In the genomic region with DNA sequence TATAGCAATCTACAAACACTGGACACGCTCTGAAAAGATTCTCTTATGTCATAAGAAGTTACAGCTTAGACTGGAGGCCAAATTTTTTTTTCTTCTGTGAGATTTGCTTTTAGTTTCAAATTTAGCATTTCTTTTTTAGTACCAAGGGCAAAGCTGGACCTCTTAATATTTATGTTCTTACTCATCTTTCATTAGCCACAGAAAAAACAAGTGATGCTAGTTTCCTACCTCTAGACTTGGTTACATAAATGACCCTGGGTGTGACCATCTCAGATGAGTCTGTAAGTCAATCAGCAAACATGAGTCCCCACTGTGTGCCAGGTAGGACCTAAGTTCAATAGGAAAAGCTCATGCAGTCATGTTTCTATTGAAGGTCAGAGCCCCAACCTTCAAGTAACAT, we compare ENCODE assay signal across 22 cellular contexts.
DNase-seq lines count a peak whose midpoint lies in the region; ATAC-seq, FAIRE-seq and TF ChIP-seq lines count a peak whose summit lies in the region.
"Had no signal": no experiment of that assay in that cellular context is flagged by ENCODE, and none has a peak within 500 bp of the region (broad histone marks: within the 10 kb centered on the region; RNA-seq: fewer than 3 reads in every experiment).

No MANE protein-coding gene starts in this region.

- H4K20me1 ChIP-seq in HepG2 (ENCODE audit: insufficient read depth, low read length) = no peaks in the 10 kb centered on the region

- no peak for ATAC-seq in HepG2
- no peak for ATAC-seq in right lobe of liver
- no peak for ATAC-seq in left colon

- intact Hi-C loops in HepG2 (cut with micrococcal nuclease; ENCODE audit: unreplicated experiment) = no loop called here
- intact Hi-C loops in right lobe of liver (cut with DNase I) = no loop called here
- intact Hi-C loops in left colon (cut with DNase I, micrococcal nuclease) = loop anchor here in 1 of 2 donors (10.0 kb wide), 1 partner anchor 181 kb away; no protein-coding TSS in a partner anchor

- no peak overlapping the region for H3K27ac ChIP-seq in HepG2 (ENCODE audit: extremely low read length, insufficient read depth, low read length)
- no peak overlapping the region for H3K27ac ChIP-seq in right lobe of liver
- H3K27ac ChIP-seq: 22Rv1 had no signal

- H3K9me3 ChIP-seq in HepG2 (ENCODE audit: low read length) (no peaks in the 10 kb centered on the region), right lobe of liver (no peaks in the 10 kb centered on the region)

- no peak for FAIRE-seq in HepG2 (lab: Jason Lieb, UNC)
- FAIRE-seq: G401.6 had no signal

- no peak for TF ChIP-seq RAD21 in HepG2 (CRISPR knock-in tag; IDR thresholded peaks at IDR 0.05)

- DNase-seq in HepG2 (ENCODE audit: low spot score) (no peak), right lobe of liver (no peak), fibroblast of the aortic adventitia (ENCODE audit: low read depth) (peak; percentile 35), skeletal muscle cell (ENCODE audit: low read depth) (peak; percentile 12), GM10266 (ENCODE audit: extremely low spot score) (no peak), left colon (no peak), AML-193 (lab: John Stamatoyannopoulos, UW) (no peak), GOT3 (lab: John Stamatoyannopoulos, UW) (no peak)
- DNase-seq: COR-L47, DMS 273 treated with DMSO at 0.1 percent for 48 hours, KG1, MV-4-11, NCI-H1417, NCI-H187, NCI-H2227 treated with DMSO at 0.1 percent for 48 hours, NCI-H510A treated with DMSO at 0.1 percent for 48 hours, NCI-H774, OCI-M1, RPMI8226, SHP77 treated with DMSO at 0.1 percent for 48 hours had no signal

- TF ChIP-seq EP300 in HepG2 (IDR thresholded peaks at IDR 0.05; ENCODE audit: low read depth in 2 of 2, low read length in 2 of 2) (no peak), HepG2 (CRISPR knock-in tag; IDR thresholded peaks at IDR 0.05; ENCODE audit: borderline replicate concordance) (no peak)

- no peak overlapping the region for H2AFZ ChIP-seq in HepG2 (ENCODE audit: low read length)

- CTCF ChIA-PET in HepG2 (lab: Yijun Ruan, JAX; ENCODE audit: low intra/inter-chr PET ratio, low total read pairs) = no interaction called here

- no TSS peak for BruUV-seq in HepG2 (replicated peaks; lab: Mats Ljungman, UMichigan)

- TF ChIP-seq POLR2A in HepG2 (IDR thresholded peaks at IDR 0.05; ENCODE audit: insufficient read depth in 1 of 2, low read depth in 2 of 2, low read length in 2 of 2) (no peak), right lobe of liver (IDR thresholded peaks at IDR 0.05) (no peak)

- peaks cover 0 to 3% of the 10 kb centered on the region in 2 experiments; a peak in 2 of 5 replicates for H3K36me3 ChIP-seq in HepG2 (replicated peaks in 1 of 2; ENCODE audit: control insufficient read depth in 1 of 2, insufficient read depth in 2 of 2, low read length in 2 of 2)
- H3K36me3 ChIP-seq in right lobe of liver = peaks cover 0 to 5% (median 0%) of the 10 kb centered on the region in 4 donors

- H3K4me1 ChIP-seq in HepG2 (ENCODE audit: insufficient read depth, low read length) = no peaks in the 10 kb centered on the region
- peaks cover 0 to 8% (median under 1%) of the 10 kb centered on the region in 4 donors for H3K4me1 ChIP-seq in right lobe of liver

- POLR2A ChIA-PET in HepG2 (lab: Yijun Ruan, JAX) = no interaction called here

- no peak overlapping the region for H3K9ac ChIP-seq in HepG2 (ENCODE audit: insufficient read depth, low read depth, low read length)

- WGBS in HepG2 (ENCODE audit: low lambda C conversion rate) = 96% methylated on average over 1 of the region's 1 CpG
- 75% methylated on average over 1 of the region's 1 CpG for WGBS in right lobe of liver (ENCODE audit: insufficient coverage, low coverage, low lambda C conversion rate, missing lambda C conversion rate)

- no peak overlapping the region for H3K4me3 ChIP-seq in HepG2 (replicated peaks in 1 of 3; ENCODE audit: insufficient read depth in 1 of 3, low read depth in 2 of 3, low read length in 3 of 3)
- no peak overlapping the region for H3K4me3 ChIP-seq in right lobe of liver
- no peak overlapping the region for H3K4me3 ChIP-seq in fibroblast of the aortic adventitia (ENCODE audit: low read depth, low read length)
- no peak overlapping the region for H3K4me3 ChIP-seq in skeletal muscle cell (ENCODE audit: low read depth, low read length)

- no peaks in the 10 kb centered on the region for H3K79me2 ChIP-seq in HepG2 (ENCODE audit: insufficient read depth, low read length)

- in situ Hi-C loops in HepG2 (cut with HindIII; ENCODE audit: extremely low pct_ligation_motif_present, low pct_unique_long_range_greater_than_20kb) = no loop called here

- H3K4me2 ChIP-seq in HepG2 (ENCODE audit: low read depth, low read length) = no peak overlapping the region

- no peaks in the 10 kb centered on the region for H3K27me3 ChIP-seq in HepG2 (ENCODE audit: control insufficient read depth in 1 of 2, insufficient read depth in 2 of 2, low read length in 2 of 2)
- H3K27me3 ChIP-seq in right lobe of liver = no peaks in the 10 kb centered on the region

- TF ChIP-seq CTCF in HepG2 (CRISPR knock-in tag; IDR thresholded peaks at IDR 0.05) (no peak), right lobe of liver (IDR thresholded peaks at IDR 0.05) (no peak), fibroblast of the aortic adventitia (IDR thresholded peaks at IDR 0.05; ENCODE audit: insufficient read depth, low read length) (no peak), GM10266 (IDR thresholded peaks at IDR 0.05; ENCODE audit: control insufficient read depth, insufficient read depth, low read depth, missing control alignments) (no peak)

TF ChIP-seq in HepG2, 621 proteins besides CTCF, POLR2A, EP300 and RAD21:
- no peak for TF ChIP-seq HDAC2 (CRISPR knock-in tag; IDR thresholded peaks at IDR 0.05)
- TF ChIP-seq ZNF3 (CRISPR knock-in tag; IDR thresholded peaks at IDR 0.05) = 0 out of 2 replicates have a peak, but pooled peaks have one; percentile 26

Comparison
In these comparisons a context has a peak if more than half of its experiments do, and no peak if none do; other contexts are left out.
1. DNase-seq: peak in fibroblast of the aortic adventitia (single experiment) and skeletal muscle cell (single experiment); none in HepG2 (single experiment), right lobe of liver (0 of 3), GM10266 (single experiment), left colon (0 of 2), AML-193 (0 of 2) and GOT3 (single experiment).